In the genomic region with DNA sequence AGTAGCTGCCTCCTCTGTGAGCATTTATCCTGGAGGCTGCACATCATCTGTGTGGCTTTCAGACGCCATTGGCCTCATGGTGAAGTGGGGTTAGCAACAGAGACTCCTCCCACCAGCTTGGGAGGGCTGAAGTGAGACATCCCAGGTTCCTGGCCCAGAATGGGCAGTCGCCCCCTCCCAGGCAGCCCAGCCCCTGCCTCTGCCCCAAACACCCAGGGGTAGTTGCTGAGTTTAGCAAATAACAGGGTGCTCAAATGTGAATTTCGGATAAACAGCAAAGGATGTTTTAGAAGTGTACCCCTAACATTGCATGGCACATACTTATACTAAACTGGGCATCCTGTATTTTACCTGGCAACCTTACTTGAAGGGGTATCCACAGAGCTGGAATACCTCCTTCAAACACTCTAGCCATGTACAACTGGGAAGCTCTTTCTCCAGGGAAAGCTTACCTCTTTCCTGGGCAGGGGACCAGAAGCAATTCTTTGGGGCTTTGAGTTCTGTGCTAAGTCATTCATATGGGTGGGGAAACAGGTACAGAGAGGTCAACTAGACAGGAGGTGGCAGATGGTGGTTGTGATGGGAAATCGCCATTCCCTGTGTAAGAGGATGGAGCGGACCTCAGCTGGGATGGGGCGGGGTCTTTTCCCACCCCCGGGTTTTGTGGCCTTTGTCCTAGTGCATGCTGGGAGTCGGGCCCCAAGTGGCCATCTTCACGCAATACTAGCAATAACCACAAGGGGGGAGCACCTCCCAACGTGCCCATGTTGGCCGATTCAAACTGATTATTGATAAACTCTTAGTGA, we compare ENCODE assay signal across 1 cellular context.
TF ChIP-seq lines count a peak whose summit lies in the region.

No MANE protein-coding gene starts in this region.

TF ChIP-seq in HepG2, 621 proteins besides CTCF, POLR2A, EP300 and RAD21 (continued from another document and continues in another):
- TF ChIP-seq, protein P1, sequence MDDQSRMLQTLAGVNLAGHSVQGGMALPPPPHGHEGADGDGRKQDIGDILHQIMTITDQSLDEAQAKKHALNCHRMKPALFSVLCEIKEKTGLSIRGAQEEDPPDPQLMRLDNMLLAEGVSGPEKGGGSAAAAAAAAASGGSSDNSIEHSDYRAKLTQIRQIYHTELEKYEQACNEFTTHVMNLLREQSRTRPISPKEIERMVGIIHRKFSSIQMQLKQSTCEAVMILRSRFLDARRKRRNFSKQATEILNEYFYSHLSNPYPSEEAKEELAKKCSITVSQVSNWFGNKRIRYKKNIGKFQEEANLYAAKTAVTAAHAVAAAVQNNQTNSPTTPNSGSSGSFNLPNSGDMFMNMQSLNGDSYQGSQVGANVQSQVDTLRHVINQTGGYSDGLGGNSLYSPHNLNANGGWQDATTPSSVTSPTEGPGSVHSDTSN (CRISPR knock-in tag; IDR thresholded peaks at IDR 0.05; ENCODE audit: borderline replicate concordance), result no peak
- TF ChIP-seq MTF1 (CRISPR knock-in tag; IDR thresholded peaks at IDR 0.05) (no peak), HNF4A (CRISPR knock-in tag; IDR thresholded peaks at IDR 0.05) (no peak), ATF1 (CRISPR knock-in tag; IDR thresholded peaks at IDR 0.05) (no peak), THAP11 (CRISPR knock-in tag; IDR thresholded peaks at IDR 0.05) (0 out of 2 replicates have a peak, but pooled peaks have one; percentile 23), ZNF350 (CRISPR knock-in tag; IDR thresholded peaks at IDR 0.05; ENCODE audit: borderline replicate concordance, low read depth) (no peak), ZNF891 (CRISPR knock-in tag; IDR thresholded peaks at IDR 0.05) (no peak), ZNF501 (CRISPR knock-in tag; IDR thresholded peaks at IDR 0.05) (peak; percentile 64; the same call in 1 of the 2 replicates), ZNF644 (CRISPR knock-in tag; IDR thresholded peaks at IDR 0.05; ENCODE audit: low read depth) (no peak), ZNF558 (CRISPR knock-in tag; IDR thresholded peaks at IDR 0.05; ENCODE audit: borderline replicate concordance) (no peak), ZNF672 (CRISPR knock-in tag; IDR thresholded peaks at IDR 0.05) (no peak), RELA (CRISPR knock-in tag; IDR thresholded peaks at IDR 0.05) (no peak), ZBTB20 (CRISPR knock-in tag; IDR thresholded peaks at IDR 0.05; ENCODE audit: borderline replicate concordance, low read depth) (no peak), KDM4B (CRISPR knock-in tag; IDR thresholded peaks at IDR 0.05) (no peak), ZNF143 (CRISPR knock-in tag; IDR thresholded peaks at IDR 0.05) (peak; percentile 86), ZMYM4 (CRISPR knock-in tag; IDR thresholded peaks at IDR 0.05) (0 out of 2 replicates have a peak, but pooled peaks have one; percentile 16), ZNF605 (CRISPR knock-in tag; IDR thresholded peaks at IDR 0.05) (no peak), ZNF160 (CRISPR knock-in tag; IDR thresholded peaks at IDR 0.05) (0 out of 2 replicates have a peak, but pooled peaks have one; percentile 36), ZC3H4 (CRISPR knock-in tag; IDR thresholded peaks at IDR 0.05; ENCODE audit: borderline replicate concordance) (no peak), XRCC5 (optimal IDR thresholded peaks at IDR 0.05; ENCODE audit: low read length) (peak; percentile 35), ZNF101 (CRISPR knock-in tag; IDR thresholded peaks at IDR 0.05; ENCODE audit: borderline replicate concordance, low read depth) (no peak), ZNF746 (CRISPR knock-in tag; IDR thresholded peaks at IDR 0.05) (no peak), CBFB (CRISPR knock-in tag; IDR thresholded peaks at IDR 0.05) (no peak), NFE2L1 (CRISPR knock-in tag; IDR thresholded peaks at IDR 0.05; ENCODE audit: borderline replicate concordance) (no peak), ZNF564 (CRISPR knock-in tag; IDR thresholded peaks at IDR 0.05) (no peak), EEA1 (CRISPR knock-in tag; IDR thresholded peaks at IDR 0.05; ENCODE audit: borderline replicate concordance) (no peak), ARID2 (CRISPR knock-in tag; IDR thresholded peaks at IDR 0.05; ENCODE audit: borderline replicate concordance) (no peak), ZNF768 (CRISPR knock-in tag; IDR thresholded peaks at IDR 0.05) (peak; percentile 57; the same call in 1 of the 2 replicates)
- TF ChIP-seq, protein P2, sequence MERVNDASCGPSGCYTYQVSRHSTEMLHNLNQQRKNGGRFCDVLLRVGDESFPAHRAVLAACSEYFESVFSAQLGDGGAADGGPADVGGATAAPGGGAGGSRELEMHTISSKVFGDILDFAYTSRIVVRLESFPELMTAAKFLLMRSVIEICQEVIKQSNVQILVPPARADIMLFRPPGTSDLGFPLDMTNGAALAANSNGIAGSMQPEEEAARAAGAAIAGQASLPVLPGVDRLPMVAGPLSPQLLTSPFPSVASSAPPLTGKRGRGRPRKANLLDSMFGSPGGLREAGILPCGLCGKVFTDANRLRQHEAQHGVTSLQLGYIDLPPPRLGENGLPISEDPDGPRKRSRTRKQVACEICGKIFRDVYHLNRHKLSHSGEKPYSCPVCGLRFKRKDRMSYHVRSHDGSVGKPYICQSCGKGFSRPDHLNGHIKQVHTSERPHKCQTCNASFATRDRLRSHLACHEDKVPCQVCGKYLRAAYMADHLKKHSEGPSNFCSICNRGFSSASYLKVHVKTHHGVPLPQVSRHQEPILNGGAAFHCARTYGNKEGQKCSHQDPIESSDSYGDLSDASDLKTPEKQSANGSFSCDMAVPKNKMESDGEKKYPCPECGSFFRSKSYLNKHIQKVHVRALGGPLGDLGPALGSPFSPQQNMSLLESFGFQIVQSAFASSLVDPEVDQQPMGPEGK (CRISPR knock-in tag; IDR thresholded peaks at IDR 0.05), result peak; percentile 78
- TF ChIP-seq, protein P3, sequence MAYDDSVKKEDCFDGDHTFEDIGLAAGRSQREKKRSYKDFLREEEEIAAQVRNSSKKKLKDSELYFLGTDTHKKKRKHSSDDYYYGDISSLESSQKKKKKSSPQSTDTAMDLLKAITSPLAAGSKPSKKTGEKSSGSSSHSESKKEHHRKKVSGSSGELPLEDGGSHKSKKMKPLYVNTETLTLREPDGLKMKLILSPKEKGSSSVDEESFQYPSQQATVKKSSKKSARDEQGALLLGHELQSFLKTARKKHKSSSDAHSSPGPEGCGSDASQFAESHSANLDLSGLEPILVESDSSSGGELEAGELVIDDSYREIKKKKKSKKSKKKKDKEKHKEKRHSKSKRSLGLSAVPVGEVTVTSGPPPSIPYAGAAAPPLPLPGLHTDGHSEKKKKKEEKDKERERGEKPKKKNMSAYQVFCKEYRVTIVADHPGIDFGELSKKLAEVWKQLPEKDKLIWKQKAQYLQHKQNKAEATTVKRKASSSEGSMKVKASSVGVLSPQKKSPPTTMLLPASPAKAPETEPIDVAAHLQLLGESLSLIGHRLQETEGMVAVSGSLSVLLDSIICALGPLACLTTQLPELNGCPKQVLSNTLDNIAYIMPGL (CRISPR knock-in tag; IDR thresholded peaks at IDR 0.05; ENCODE audit: borderline replicate concordance in 1 of 2, low read depth in 1 of 2), result 0 out of 4 replicates have a peak, but pooled peaks of 1 of the 2 experiments have one; percentile 40
- TF ChIP-seq, protein P4, sequence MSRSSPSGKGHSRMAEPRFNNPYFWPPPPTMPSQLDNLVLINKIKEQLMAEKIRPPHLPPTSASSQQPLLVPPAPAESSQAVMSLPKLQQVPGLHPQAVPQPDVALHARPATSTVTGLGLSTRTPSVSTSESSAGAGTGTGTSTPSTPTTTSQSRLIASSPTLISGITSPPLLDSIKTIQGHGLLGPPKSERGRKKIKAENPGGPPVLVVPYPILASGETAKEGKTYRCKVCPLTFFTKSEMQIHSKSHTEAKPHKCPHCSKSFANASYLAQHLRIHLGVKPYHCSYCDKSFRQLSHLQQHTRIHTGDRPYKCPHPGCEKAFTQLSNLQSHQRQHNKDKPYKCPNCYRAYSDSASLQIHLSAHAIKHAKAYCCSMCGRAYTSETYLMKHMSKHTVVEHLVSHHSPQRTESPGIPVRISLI (CRISPR knock-in tag; IDR thresholded peaks at IDR 0.05; ENCODE audit: borderline replicate concordance), result no peak
- TF ChIP-seq, protein P5, sequence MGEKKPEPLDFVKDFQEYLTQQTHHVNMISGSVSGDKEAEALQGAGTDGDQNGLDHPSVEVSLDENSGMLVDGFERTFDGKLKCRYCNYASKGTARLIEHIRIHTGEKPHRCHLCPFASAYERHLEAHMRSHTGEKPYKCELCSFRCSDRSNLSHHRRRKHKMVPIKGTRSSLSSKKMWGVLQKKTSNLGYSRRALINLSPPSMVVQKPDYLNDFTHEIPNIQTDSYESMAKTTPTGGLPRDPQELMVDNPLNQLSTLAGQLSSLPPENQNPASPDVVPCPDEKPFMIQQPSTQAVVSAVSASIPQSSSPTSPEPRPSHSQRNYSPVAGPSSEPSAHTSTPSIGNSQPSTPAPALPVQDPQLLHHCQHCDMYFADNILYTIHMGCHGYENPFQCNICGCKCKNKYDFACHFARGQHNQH (CRISPR knock-in tag; IDR thresholded peaks at IDR 0.05), result no peak
- TF ChIP-seq, protein P6, sequence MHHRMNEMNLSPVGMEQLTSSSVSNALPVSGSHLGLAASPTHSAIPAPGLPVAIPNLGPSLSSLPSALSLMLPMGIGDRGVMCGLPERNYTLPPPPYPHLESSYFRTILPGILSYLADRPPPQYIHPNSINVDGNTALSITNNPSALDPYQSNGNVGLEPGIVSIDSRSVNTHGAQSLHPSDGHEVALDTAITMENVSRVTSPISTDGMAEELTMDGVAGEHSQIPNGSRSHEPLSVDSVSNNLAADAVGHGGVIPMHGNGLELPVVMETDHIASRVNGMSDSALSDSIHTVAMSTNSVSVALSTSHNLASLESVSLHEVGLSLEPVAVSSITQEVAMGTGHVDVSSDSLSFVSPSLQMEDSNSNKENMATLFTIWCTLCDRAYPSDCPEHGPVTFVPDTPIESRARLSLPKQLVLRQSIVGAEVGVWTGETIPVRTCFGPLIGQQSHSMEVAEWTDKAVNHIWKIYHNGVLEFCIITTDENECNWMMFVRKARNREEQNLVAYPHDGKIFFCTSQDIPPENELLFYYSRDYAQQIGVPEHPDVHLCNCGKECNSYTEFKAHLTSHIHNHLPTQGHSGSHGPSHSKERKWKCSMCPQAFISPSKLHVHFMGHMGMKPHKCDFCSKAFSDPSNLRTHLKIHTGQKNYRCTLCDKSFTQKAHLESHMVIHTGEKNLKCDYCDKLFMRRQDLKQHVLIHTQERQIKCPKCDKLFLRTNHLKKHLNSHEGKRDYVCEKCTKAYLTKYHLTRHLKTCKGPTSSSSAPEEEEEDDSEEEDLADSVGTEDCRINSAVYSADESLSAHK (CRISPR knock-in tag; IDR thresholded peaks at IDR 0.05; ENCODE audit: borderline replicate concordance), result no peak
- TF ChIP-seq, protein P7, sequence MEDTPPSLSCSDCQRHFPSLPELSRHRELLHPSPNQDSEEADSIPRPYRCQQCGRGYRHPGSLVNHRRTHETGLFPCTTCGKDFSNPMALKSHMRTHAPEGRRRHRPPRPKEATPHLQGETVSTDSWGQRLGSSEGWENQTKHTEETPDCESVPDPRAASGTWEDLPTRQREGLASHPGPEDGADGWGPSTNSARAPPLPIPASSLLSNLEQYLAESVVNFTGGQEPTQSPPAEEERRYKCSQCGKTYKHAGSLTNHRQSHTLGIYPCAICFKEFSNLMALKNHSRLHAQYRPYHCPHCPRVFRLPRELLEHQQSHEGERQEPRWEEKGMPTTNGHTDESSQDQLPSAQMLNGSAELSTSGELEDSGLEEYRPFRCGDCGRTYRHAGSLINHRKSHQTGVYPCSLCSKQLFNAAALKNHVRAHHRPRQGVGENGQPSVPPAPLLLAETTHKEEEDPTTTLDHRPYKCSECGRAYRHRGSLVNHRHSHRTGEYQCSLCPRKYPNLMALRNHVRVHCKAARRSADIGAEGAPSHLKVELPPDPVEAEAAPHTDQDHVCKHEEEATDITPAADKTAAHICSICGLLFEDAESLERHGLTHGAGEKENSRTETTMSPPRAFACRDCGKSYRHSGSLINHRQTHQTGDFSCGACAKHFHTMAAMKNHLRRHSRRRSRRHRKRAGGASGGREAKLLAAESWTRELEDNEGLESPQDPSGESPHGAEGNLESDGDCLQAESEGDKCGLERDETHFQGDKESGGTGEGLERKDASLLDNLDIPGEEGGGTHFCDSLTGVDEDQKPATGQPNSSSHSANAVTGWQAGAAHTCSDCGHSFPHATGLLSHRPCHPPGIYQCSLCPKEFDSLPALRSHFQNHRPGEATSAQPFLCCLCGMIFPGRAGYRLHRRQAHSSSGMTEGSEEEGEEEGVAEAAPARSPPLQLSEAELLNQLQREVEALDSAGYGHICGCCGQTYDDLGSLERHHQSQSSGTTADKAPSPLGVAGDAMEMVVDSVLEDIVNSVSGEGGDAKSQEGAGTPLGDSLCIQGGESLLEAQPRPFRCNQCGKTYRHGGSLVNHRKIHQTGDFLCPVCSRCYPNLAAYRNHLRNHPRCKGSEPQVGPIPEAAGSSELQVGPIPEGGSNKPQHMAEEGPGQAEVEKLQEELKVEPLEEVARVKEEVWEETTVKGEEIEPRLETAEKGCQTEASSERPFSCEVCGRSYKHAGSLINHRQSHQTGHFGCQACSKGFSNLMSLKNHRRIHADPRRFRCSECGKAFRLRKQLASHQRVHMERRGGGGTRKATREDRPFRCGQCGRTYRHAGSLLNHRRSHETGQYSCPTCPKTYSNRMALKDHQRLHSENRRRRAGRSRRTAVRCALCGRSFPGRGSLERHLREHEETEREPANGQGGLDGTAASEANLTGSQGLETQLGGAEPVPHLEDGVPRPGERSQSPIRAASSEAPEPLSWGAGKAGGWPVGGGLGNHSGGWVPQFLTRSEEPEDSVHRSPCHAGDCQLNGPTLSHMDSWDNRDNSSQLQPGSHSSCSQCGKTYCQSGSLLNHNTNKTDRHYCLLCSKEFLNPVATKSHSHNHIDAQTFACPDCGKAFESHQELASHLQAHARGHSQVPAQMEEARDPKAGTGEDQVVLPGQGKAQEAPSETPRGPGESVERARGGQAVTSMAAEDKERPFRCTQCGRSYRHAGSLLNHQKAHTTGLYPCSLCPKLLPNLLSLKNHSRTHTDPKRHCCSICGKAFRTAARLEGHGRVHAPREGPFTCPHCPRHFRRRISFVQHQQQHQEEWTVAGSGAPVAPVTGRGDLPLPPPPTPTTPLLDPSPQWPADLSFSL (CRISPR knock-in tag; IDR thresholded peaks at IDR 0.05), result no peak
- TF ChIP-seq, protein P8, sequence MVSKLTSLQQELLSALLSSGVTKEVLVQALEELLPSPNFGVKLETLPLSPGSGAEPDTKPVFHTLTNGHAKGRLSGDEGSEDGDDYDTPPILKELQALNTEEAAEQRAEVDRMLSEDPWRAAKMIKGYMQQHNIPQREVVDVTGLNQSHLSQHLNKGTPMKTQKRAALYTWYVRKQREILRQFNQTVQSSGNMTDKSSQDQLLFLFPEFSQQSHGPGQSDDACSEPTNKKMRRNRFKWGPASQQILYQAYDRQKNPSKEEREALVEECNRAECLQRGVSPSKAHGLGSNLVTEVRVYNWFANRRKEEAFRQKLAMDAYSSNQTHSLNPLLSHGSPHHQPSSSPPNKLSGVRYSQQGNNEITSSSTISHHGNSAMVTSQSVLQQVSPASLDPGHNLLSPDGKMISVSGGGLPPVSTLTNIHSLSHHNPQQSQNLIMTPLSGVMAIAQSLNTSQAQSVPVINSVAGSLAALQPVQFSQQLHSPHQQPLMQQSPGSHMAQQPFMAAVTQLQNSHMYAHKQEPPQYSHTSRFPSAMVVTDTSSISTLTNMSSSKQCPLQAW (CRISPR knock-in tag; IDR thresholded peaks at IDR 0.05), result no peak
- TF ChIP-seq, protein P9, sequence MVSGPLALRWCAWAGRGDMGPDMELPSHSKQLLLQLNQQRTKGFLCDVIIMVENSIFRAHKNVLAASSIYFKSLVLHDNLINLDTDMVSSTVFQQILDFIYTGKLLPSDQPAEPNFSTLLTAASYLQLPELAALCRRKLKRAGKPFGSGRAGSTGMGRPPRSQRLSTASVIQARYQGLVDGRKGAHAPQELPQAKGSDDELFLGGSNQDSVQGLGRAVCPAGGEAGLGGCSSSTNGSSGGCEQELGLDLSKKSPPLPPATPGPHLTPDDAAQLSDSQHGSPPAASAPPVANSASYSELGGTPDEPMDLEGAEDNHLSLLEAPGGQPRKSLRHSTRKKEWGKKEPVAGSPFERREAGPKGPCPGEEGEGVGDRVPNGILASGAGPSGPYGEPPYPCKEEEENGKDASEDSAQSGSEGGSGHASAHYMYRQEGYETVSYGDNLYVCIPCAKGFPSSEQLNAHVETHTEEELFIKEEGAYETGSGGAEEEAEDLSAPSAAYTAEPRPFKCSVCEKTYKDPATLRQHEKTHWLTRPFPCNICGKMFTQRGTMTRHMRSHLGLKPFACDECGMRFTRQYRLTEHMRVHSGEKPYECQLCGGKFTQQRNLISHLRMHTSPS (CRISPR knock-in tag; IDR thresholded peaks at IDR 0.05; ENCODE audit: low read depth), result no peak
